In genomic region chr14:80940146-80940545, GRCh38 we compare ENCODE assay signal across 15 cellular contexts. TPM values are rescaled to one million over a fixed set of nuclear protein-coding genes. Genes with fewer than 3 reads are reported as not detected.
DNase-seq lines count a peak whose midpoint lies in the region; ATAC-seq, FAIRE-seq and TF ChIP-seq lines count a peak whose summit lies in the region.
"Had no signal": no experiment of that assay in that cellular context is flagged by ENCODE, and none has a peak within 500 bp of the region (broad histone marks: within the 10 kb centered on the region; RNA-seq: fewer than 3 reads in every experiment).

No MANE protein-coding gene starts in this region.

- H2AFZ ChIP-seq in DND-41 (ENCODE audit: low read depth, low read length), result no peak overlapping the region
- H2AFZ ChIP-seq in K562 (ENCODE audit: low read depth, low read length), result no peak overlapping the region

- H3K4me2 ChIP-seq in DND-41 (ENCODE audit: insufficient read depth, low read length) (peak overlapping the region; percentile 91), K562 (ENCODE audit: insufficient read depth, low read length) (peak overlapping the region; percentile 25; the same call in 1 of the 2 replicates)

- POLR2A ChIA-PET in K562 (lab: Yijun Ruan, JAX), result no interaction called here

- H3K9ac ChIP-seq in DND-41 (ENCODE audit: low read depth, low read length), result peak overlapping the region; percentile 32
- no peak overlapping the region for H3K9ac ChIP-seq in K562 (ENCODE audit: insufficient read depth in 1 of 2, low read depth in 2 of 2, low read length in 2 of 2)

- FAIRE-seq in K562 (lab: Jason Lieb, UNC), result no peak
- no peak for FAIRE-seq in D721Med (lab: Jason Lieb, UNC)
- FAIRE-seq: HTR-8/SVneo had no signal

- H3K9me1 ChIP-seq in K562 (ENCODE audit: control insufficient read depth, insufficient read depth, low read length), result no peaks in the 10 kb centered on the region

- TF ChIP-seq EP300 in K562 (IDR thresholded peaks at IDR 0.05; ENCODE audit: low read length), result no peak

- in situ Hi-C loops in K562 (cut with MboI), result no loop called here

- no peak for ATAC-seq in DND-41 (ENCODE audit: insufficient read depth, low read depth)
- ATAC-seq in GM19395 (IDR thresholded peaks at IDR 0.05; ENCODE audit: unreplicated experiment), result peak; percentile 23
- no peak for ATAC-seq in K562

- no TSS peak for BruUV-seq in K562 (replicated peaks; lab: Mats Ljungman, UMichigan)

- H4K20me1 ChIP-seq in DND-41 (ENCODE audit: insufficient read depth, low read length), result no peaks in the 10 kb centered on the region
- no peaks in the 10 kb centered on the region for H4K20me1 ChIP-seq in K562 (replicated peaks; ENCODE audit: control insufficient read depth, insufficient read depth, low read length)

- WGBS in K562 (ENCODE audit: insufficient coverage, low coverage, missing lambda C conversion rate), result 78% methylated on average over 1 of the region's 1 CpG

- CTCF ChIA-PET in K562 (lab: Yijun Ruan, JAX; ENCODE audit: low intra/inter-chr PET ratio), result no interaction called here

- TF ChIP-seq RAD21 in K562 (CRISPR knock-in tag; conservative IDR thresholded peaks at IDR 0.05 in 1 of 2, IDR thresholded peaks at IDR 0.05 in 1 of 2), result no peak

- H3K36me3 ChIP-seq in DND-41 (ENCODE audit: insufficient read depth, low read length) (peaks cover 29% of the 10 kb centered on the region), K562 (ENCODE audit: control insufficient read depth, insufficient read depth, low read length) (peaks cover 2% of the 10 kb centered on the region; the same call in 1 of the 3 replicates)
- H3K36me3 ChIP-seq: thoracic aorta had no signal

- H3K4me1 ChIP-seq in DND-41 (ENCODE audit: insufficient read depth, low read length) (peaks cover 57% of the 10 kb centered on the region), K562 (replicated peaks in 1 of 2; ENCODE audit: control insufficient read depth in 2 of 2, insufficient read depth in 2 of 2, low read length in 2 of 2) (peaks cover 0 to 3% of the 10 kb centered on the region in 2 experiments; a peak in 2 of 5 replicates)

- H3K79me2 ChIP-seq in DND-41 (ENCODE audit: insufficient read depth, low read length), result peaks cover 79% of the 10 kb centered on the region
- H3K79me2 ChIP-seq in K562 (ENCODE audit: control insufficient read depth, insufficient read depth, low read length), result peaks cover 12% of the 10 kb centered on the region; the same call in 2 of the 3 replicates

- TF ChIP-seq CTCF in DND-41 (IDR thresholded peaks at IDR 0.05; ENCODE audit: borderline replicate concordance, extremely low read depth, low read length, poor library complexity, severe bottlenecking) (no peak), K562 (IDR thresholded peaks at IDR 0.05 in 2 of 3, conservative IDR thresholded peaks at IDR 0.05 in 1 of 3; ENCODE audit: insufficient read depth in 2 of 3, low read depth in 1 of 3, low read length in 3 of 3) (no peak), D721Med (IDR thresholded peaks at IDR 0.05; ENCODE audit: insufficient read depth, missing control alignments) (no peak)

- intact Hi-C loops in K562 (cut with micrococcal nuclease), result no loop called here

- no peaks in the 10 kb centered on the region for H3K27me3 ChIP-seq in DND-41 (ENCODE audit: insufficient read depth, low read length, poor library complexity)
- H3K27me3 ChIP-seq in K562 (ENCODE audit: control insufficient read depth in 2 of 2, insufficient read depth in 2 of 2, low read length in 2 of 2), result no peaks in the 10 kb centered on the region

- H3K9me3 ChIP-seq in DND-41 (ENCODE audit: insufficient read depth, low read length, severe bottlenecking) (no peaks in the 10 kb centered on the region), K562 (replicated peaks; ENCODE audit: control insufficient read depth, insufficient read depth, low read depth, low read length) (no peaks in the 10 kb centered on the region)
- H3K9me3 ChIP-seq: thoracic aorta had no signal

- H3K4me3 ChIP-seq in DND-41 (ENCODE audit: low read depth in 1 of 2, low read length in 2 of 2) (peak overlapping the region in 1 of 2 experiments; percentile 45; a peak in 1 of 4 replicates), K562 (no peak overlapping the region)

- peak overlapping the region; percentile 59 for H3K27ac ChIP-seq in DND-41 (ENCODE audit: low read length)
- H3K27ac ChIP-seq in K562 (ENCODE audit: extremely low read depth, low read depth, low read length), result no peak overlapping the region
- H3K27ac ChIP-seq: thoracic aorta had no signal

- TF ChIP-seq POLR2A in K562 (conservative IDR thresholded peaks at IDR 0.05), result no peak

- DNase-seq in DND-41 (no peak), NOMO-1 (lab: John Stamatoyannopoulos, UW; ENCODE audit: unreplicated experiment in 2 of 2) (peak; percentile 59 to 62), K562 (ENCODE audit: extremely low read depth in 1 of 4, low spot score in 3 of 4) (no peak), islet precursor cell (no peak), NCI-H510A (lab: John Stamatoyannopoulos, UW) (no peak), hippocampal formation (lab: John Stamatoyannopoulos, UW) (no peak), D721Med (ENCODE audit: insufficient read length, low spot score) (no peak)
- DNase-seq: activated CD4-positive, CD25-positive, alpha-beta regulatory T cell; foreskin melanocyte; GDM1; midbrain had no signal

TF ChIP-seq in K562, 482 proteins besides CTCF, POLR2A, EP300 and RAD21 (continues in another document):
- TF ChIP-seq ZBTB5 (IDR thresholded peaks at IDR 0.05), result no peak
- no peak for TF ChIP-seq ZNF175 (CRISPR knock-in tag; IDR thresholded peaks at IDR 0.05; ENCODE audit: low read depth)
- TF ChIP-seq RBM15 (IDR thresholded peaks at IDR 0.05; ENCODE audit: insufficient read depth, low read length), result no peak
- no peak for TF ChIP-seq ZBTB1 (CRISPR knock-in tag; IDR thresholded peaks at IDR 0.05; ENCODE audit: borderline replicate concordance, low read depth)
- TF ChIP-seq PHF21A (IDR thresholded peaks at IDR 0.05; ENCODE audit: borderline replicate concordance, low read depth), result no peak
- no peak for TF ChIP-seq PTRF (tag; IDR thresholded peaks at IDR 0.05)
- TF ChIP-seq SP2 (IDR thresholded peaks at IDR 0.05; ENCODE audit: extremely low read depth, low read depth, low read length, poor library complexity, severe bottlenecking), result no peak
- TF ChIP-seq MCM5 (IDR thresholded peaks at IDR 0.05; ENCODE audit: low read depth), result no peak
- TF ChIP-seq STAT5B (CRISPR knock-in tag; IDR thresholded peaks at IDR 0.05), result no peak
- no peak for TF ChIP-seq XRCC4 (IDR thresholded peaks at IDR 0.05; ENCODE audit: extremely low read depth, insufficient read depth, insufficient read length)

RNA-seq across cellular contexts. Expression of gene CEP128, which starts 1.4 kb away (rescaled TPM):
- total RNA-seq in K562 (2011; cell fraction: chromatin; rRNA removed; ENCODE audit: low replicate concordance), result 15.9 and 26.7 TPM in 2 replicates
- 3.2 and 5.2 TPM in 2 replicates for total RNA-seq in K562 (2011; cell fraction: nucleolus; rRNA removed)
- total RNA-seq in K562 (2011; cell fraction: nucleoplasm; rRNA removed), result 9.3 and 11.1 TPM in 2 replicates
- 3.9 and 5.7 TPM in 2 replicates for total RNA-seq in K562 (2014; rRNA removed)
- 6.0 and 9.6 TPM in 2 replicates for total RNA-seq in K562 (2014; rRNA removed; fragmentation: Illumina TruSeq; extraction: Trizol)
- 7.4 and 8.0 TPM in 2 replicates for total RNA-seq in K562 (2015; rRNA removed; fragmentation: Illumina TruSeq; extraction: Trizol)
- 9.2 and 9.7 TPM in 2 replicates for total RNA-seq in K562 (2021)
- 2.9 and 3.5 TPM in 2 replicates for polyA plus RNA-seq in K562 (2011; rRNA removed)
- polyA plus RNA-seq in K562 (2011; cell fraction: cytosol; rRNA removed), result 1.0 and 1.1 TPM in 2 replicates
- 6.8 and 10.2 TPM in 2 replicates for polyA plus RNA-seq in K562 (2011; cell fraction: nucleus; rRNA removed)
- 3.3 and 4.6 TPM in 2 replicates for polyA plus RNA-seq in K562 (2012)
- 3.2 and 5.1 TPM in 2 replicates for polyA plus RNA-seq in K562 (2014; fragmentation: Illumina TruSeq; extraction: Trizol)
- 1 to 10 TPM; 2.3 to 3.7 TPM for polyA plus RNA-seq in K562 (2014; fragmentation: Nextera tagmentation; extraction: Ambion mirVana)
- 3.5 and 4.6 TPM in 2 replicates for polyA plus RNA-seq in K562 (2014; rRNA removed)
- 11.3 and 11.9 TPM in 2 replicates for polyA minus RNA-seq in K562 (2011; rRNA and poly(A)+ RNA removed)
- polyA minus RNA-seq in K562 (2011; cell fraction: cytosol; rRNA and poly(A)+ RNA removed), result 1.7 and 2.1 TPM in 2 replicates
- 14.0 and 22.1 TPM in 2 replicates for polyA minus RNA-seq in K562 (2011; cell fraction: nucleus; rRNA and poly(A)+ RNA removed)

RNA-seq across cellular contexts. Expression of gene TSHR, which starts 15.3 kb away (rescaled TPM):
- not detected in 2 replicates for total RNA-seq in K562 (2011; cell fraction: chromatin; rRNA removed; ENCODE audit: low replicate concordance)
- total RNA-seq in K562 (2011; cell fraction: nucleolus; rRNA removed), result not detected in 2 replicates
- not detected in 2 replicates for total RNA-seq in K562 (2011; cell fraction: nucleoplasm; rRNA removed)
- total RNA-seq in K562 (2014; rRNA removed), result not detected in 2 replicates
- not detected in 2 replicates for total RNA-seq in K562 (2014; rRNA removed; fragmentation: Illumina TruSeq; extraction: Trizol)
- total RNA-seq in K562 (2015; rRNA removed; fragmentation: Illumina TruSeq; extraction: Trizol), result not detected in 2 replicates
- not detected in 2 replicates for total RNA-seq in K562 (2021)
- not detected in 2 replicates for polyA plus RNA-seq in K562 (2011; rRNA removed)
- not detected in 2 replicates for polyA plus RNA-seq in K562 (2011; cell fraction: cytosol; rRNA removed)
- 0.33 TPM in 1 of 2 replicates, not detected in the other for polyA plus RNA-seq in K562 (2011; cell fraction: nucleus; rRNA removed)
- 0.10 and 0.16 TPM in 2 replicates for polyA plus RNA-seq in K562 (2012)
- not detected in 2 replicates for polyA plus RNA-seq in K562 (2014; fragmentation: Illumina TruSeq; extraction: Trizol)
- polyA plus RNA-seq in K562 (2014; fragmentation: Nextera tagmentation; extraction: Ambion mirVana), result under 1 TPM in 1 of 2 experiments, not detected in 1; 0.10 TPM
- 0.01 TPM in 1 of 2 replicates, not detected in the other for polyA plus RNA-seq in K562 (2014; rRNA removed)
- polyA minus RNA-seq in K562 (2011; rRNA and poly(A)+ RNA removed), result not detected in 2 replicates
- not detected in 2 replicates for polyA minus RNA-seq in K562 (2011; cell fraction: cytosol; rRNA and poly(A)+ RNA removed)
- not detected in 2 replicates for polyA minus RNA-seq in K562 (2011; cell fraction: nucleus; rRNA and poly(A)+ RNA removed)
- total RNA-seq: NCI-H460 had no signal

Comparison
In these comparisons a context has a peak if more than half of its experiments do, and no peak if none do; other contexts are left out.
1. DNase-seq: peak in NOMO-1 (2 of 2); none in DND-41 (single experiment), K562 (0 of 4), islet precursor cell (single experiment), NCI-H510A (single experiment), hippocampal formation (0 of 2) and D721Med (single experiment).